Comparison of ENCODE assay signal across 18 cellular contexts in genomic region chr3:54755746-54756145, GRCh38.
DNase-seq lines count a peak whose midpoint lies in the region; ATAC-seq and TF ChIP-seq lines count a peak whose summit lies in the region.
"Had no signal": no experiment of that assay in that cellular context is flagged by ENCODE, and none has a peak within 500 bp of the region (broad histone marks: within the 10 kb centered on the region; RNA-seq: fewer than 3 reads in every experiment).

No MANE protein-coding gene starts in this region.

- H3K4me2 ChIP-seq in IMR-90 (ENCODE audit: low read depth, low read length): no peak overlapping the region; the same call in 1 of the 2 replicates

- peak overlapping the region; percentile 47 to 91; a peak in 3 of 4 replicates for H4K8ac ChIP-seq in IMR-90 (ENCODE audit: low read depth in 2 of 2, low read length in 2 of 2)

- POLR2A ChIA-PET in IMR-90 (lab: Charles Lee; ENCODE audit: unreplicated experiment): interaction anchor here (0.6 kb wide), 1 partner anchor 102 kb away, joined by 3 read pairs; no protein-coding TSS in a partner anchor

- H4K91ac ChIP-seq in IMR-90 (ENCODE audit: insufficient read depth, low read depth, low read length): peak overlapping the region; percentile 64

- H3K4me3 ChIP-seq in IMR-90 (ENCODE audit: insufficient read depth, low read depth, low read length) (no peak overlapping the region), fibroblast of villous mesenchyme (ENCODE audit: low read depth, low read length) (no peak overlapping the region)
- H3K4me3 ChIP-seq: MG63 had no signal

- H3K56ac ChIP-seq in IMR-90 (ENCODE audit: extremely low read depth, insufficient read depth, low read length): peak overlapping the region; percentile 53

- H3K14ac ChIP-seq in IMR-90 (replicated peaks; ENCODE audit: low read depth, low read length): no peak overlapping the region

- no peak for TF ChIP-seq POLR2A in IMR-90 (IDR thresholded peaks at IDR 0.05; ENCODE audit: low read depth, low read length)

- H3K36me3 ChIP-seq in IMR-90 (ENCODE audit: control insufficient read depth, insufficient read depth, low read length): no peaks in the 10 kb centered on the region
- H3K36me3 ChIP-seq: MG63 had no signal

- intact Hi-C loops in IMR-90 (cut with micrococcal nuclease): loop anchor here (5.0 kb wide), 1 partner anchor 62 kb away; no protein-coding TSS in a partner anchor

- no peaks in the 10 kb centered on the region for H3K9me3 ChIP-seq in IMR-90 (ENCODE audit: control insufficient read depth, insufficient read depth, low read length)
- H3K9me3 ChIP-seq: MG63 had no signal

- H2BK15ac ChIP-seq in IMR-90 (ENCODE audit: low read depth, low read length): peak overlapping the region; percentile 72; the same call in 1 of the 3 replicates

- H2AFZ ChIP-seq in IMR-90 (replicated peaks; ENCODE audit: low read length, poor library complexity): no peak overlapping the region

- no peak overlapping the region for H2AK5ac ChIP-seq in IMR-90 (ENCODE audit: low read depth, low read length)

- ATAC-seq in IMR-90 (ENCODE audit: low read depth) (no peak), GM19324 (IDR thresholded peaks at IDR 0.05; ENCODE audit: low FRiP score, unreplicated experiment) (no peak)

- TF ChIP-seq CTCF in IMR-90 (conservative IDR thresholded peaks at IDR 0.05; ENCODE audit: low read depth, low read length) (no peak), fibroblast of villous mesenchyme (IDR thresholded peaks at IDR 0.05; ENCODE audit: insufficient read depth, low read depth, low read length) (no peak)

- H3K4me1 ChIP-seq in IMR-90 (ENCODE audit: control insufficient read depth, insufficient read depth, low read length): peaks cover 20% of the 10 kb centered on the region

- no peak overlapping the region for H3K23ac ChIP-seq in IMR-90 (ENCODE audit: low read depth, low read length)

- DNase-seq in IMR-90 (no peak), dedifferentiated amniotic fluid mesenchymal stem cell (ENCODE audit: extremely low spot score) (peak; percentile 70), fibroblast of villous mesenchyme (ENCODE audit: low read depth) (peak; percentile 3), SKM-1 (lab: John Stamatoyannopoulos, UW; ENCODE audit: unreplicated experiment) (no peak), NCI-H146 treated with DMSO at 0.1 percent for 48 hours (lab: John Stamatoyannopoulos, UW; ENCODE audit: unreplicated experiment) (no peak), DMS 273 (lab: John Stamatoyannopoulos, UW; ENCODE audit: unreplicated experiment) (no peak)
- DNase-seq: Calu3; CD8-positive, alpha-beta memory T cell; H7; NCI-H1092; NCI-H146; NCI-H2081; NCI-H2171; NCI-H524 treated with DMSO at 0.1 percent for 48 hours; OCI-M1 had no signal

- H3K4ac ChIP-seq in IMR-90 (ENCODE audit: low read depth, low read length): peak overlapping the region; percentile 49; the same call in 1 of the 2 replicates

- peak overlapping the region; percentile 86; the same call in 1 of the 2 replicates for H4K5ac ChIP-seq in IMR-90 (ENCODE audit: low read depth, low read length)

- H2BK5ac ChIP-seq in IMR-90 (ENCODE audit: low read depth, low read length, poor library complexity, severe bottlenecking): peak overlapping the region; percentile 93

- TF ChIP-seq RAD21 in IMR-90 (IDR thresholded peaks at IDR 0.05; ENCODE audit: low read length): no peak

- no peak overlapping the region for H3K9ac ChIP-seq in IMR-90 (ENCODE audit: low read depth, low read length)

- H3K9me1 ChIP-seq in IMR-90 (ENCODE audit: insufficient read depth, low read length): no peaks in the 10 kb centered on the region; the same call in 1 of the 2 replicates

- H3K27ac ChIP-seq in IMR-90 (ENCODE audit: insufficient read depth, low read length): peak overlapping the region; percentile 83; the same call in 1 of the 2 replicates
- H3K27ac ChIP-seq: C4-2B had no signal

- H3K79me1 ChIP-seq in IMR-90 (ENCODE audit: low read depth in 1 of 2, low read length in 2 of 2): no peaks in the 10 kb centered on the region

- H2BK120ac ChIP-seq in IMR-90 (ENCODE audit: low read depth, low read length): peak overlapping the region; percentile 58; the same call in 1 of the 2 replicates

- dilution Hi-C loops in IMR-90 (cut with HindIII; ENCODE audit: low sequenced_read_pairs, unreplicated experiment): no loop called here

- H2AK9ac ChIP-seq in IMR-90 (replicated peaks; ENCODE audit: low read depth, low read length, poor library complexity): no peak overlapping the region

- no peaks in the 10 kb centered on the region for H3K27me3 ChIP-seq in IMR-90 (ENCODE audit: control insufficient read depth, insufficient read depth, low read length)
- H3K27me3 ChIP-seq: MG63 had no signal

- peak overlapping the region; percentile 28; the same call in 1 of the 2 replicates for H2BK20ac ChIP-seq in IMR-90 (ENCODE audit: low read depth, low read length)

- in situ Hi-C loops in IMR-90 (cut with MboI; ENCODE audit: low sequenced_read_pairs): no loop called here

- CTCF ChIA-PET in IMR-90 (lab: Yijun Ruan, JAX): no interaction called here

- H4K20me1 ChIP-seq in IMR-90 (ENCODE audit: insufficient read depth, low read length): no peaks in the 10 kb centered on the region

- H3K18ac ChIP-seq in IMR-90 (ENCODE audit: low read depth, low read length): peak overlapping the region; percentile 93; the same call in 1 of the 2 replicates

- no TSS peak for BruUV-seq in IMR-90 (replicated peaks; lab: Mats Ljungman, UMichigan)

TF ChIP-seq in IMR-90, 13 proteins besides CTCF, POLR2A, EP300 and RAD21:
- peak; percentile 56; the same call in 1 of the 2 replicates for TF ChIP-seq CEBPB (IDR thresholded peaks at IDR 0.05; ENCODE audit: low read depth, low read length)
- TF ChIP-seq USF2 (IDR thresholded peaks at IDR 0.05; ENCODE audit: low read depth, low read length): no peak

Comparison
In these comparisons a context has a peak if more than half of its experiments do, and no peak if none do; other contexts are left out.
1. DNase-seq: peak in dedifferentiated amniotic fluid mesenchymal stem cell (single experiment) and fibroblast of villous mesenchyme (single experiment); none in IMR-90 (single experiment), SKM-1 (single experiment), NCI-H146 treated with DMSO at 0.1 percent for 48 hours (single experiment) and DMS 273 (single experiment).